22 cellular contexts compared by ENCODE assay signal in genomic region chr10:69483988-69484387, GRCh38. TPM values are rescaled to one million over a fixed set of nuclear protein-coding genes. Genes with fewer than 3 reads are reported as not detected.
DNase-seq lines count a peak whose midpoint lies in the region; ATAC-seq and TF ChIP-seq lines count a peak whose summit lies in the region.
"Had no signal": no experiment of that assay in that cellular context is flagged by ENCODE, and none has a peak within 500 bp of the region (broad histone marks: within the 10 kb centered on the region; RNA-seq: fewer than 3 reads in every experiment).

No MANE protein-coding gene starts in this region.

- in situ Hi-C loops in HAP-1 (cut with MboI; ENCODE audit: low sequenced_read_pairs), result no loop called here

- H3K4me3 ChIP-seq in muscle layer of duodenum (ENCODE audit: low read depth in 1 of 2, low read length in 2 of 2), result no peak overlapping the region
- no peak overlapping the region for H3K4me3 ChIP-seq in uterus
- no peak overlapping the region for H3K4me3 ChIP-seq in HAP-1
- H3K4me3 ChIP-seq in spleen, result no peak overlapping the region

- TF ChIP-seq POLR2A in uterus (IDR thresholded peaks at IDR 0.05) (no peak), spleen (IDR thresholded peaks at IDR 0.05) (no peak)

- no peak for TF ChIP-seq CTCF in activated CD8-positive, alpha-beta T cell treated with anti-CD3 and anti-CD28 coated beads for 36 hours (IDR thresholded peaks at IDR 0.05)
- no peak for TF ChIP-seq CTCF in uterus (IDR thresholded peaks at IDR 0.05)
- no peak for TF ChIP-seq CTCF in spleen (IDR thresholded peaks at IDR 0.05 in 8 of 11, conservative IDR thresholded peaks at IDR 0.05 in 3 of 11)

- no peak for DNase-seq in activated CD8-positive, alpha-beta T cell treated with anti-CD3 and anti-CD28 coated beads, Interleukin-2, amount 10 ng/mL, durations not matched to agents 7 days and 5 days
- DNase-seq in activated CD8-positive, alpha-beta T cell treated with anti-CD3 and anti-CD28 coated beads for 36 hours, result no peak
- DNase-seq in astrocyte of the hippocampus (ENCODE audit: low read depth, low spot score) (peak; percentile 41), uterus (no peak), HAP-1 (ENCODE audit: low spot score in 2 of 2) (no peak), spleen (no peak)
- DNase-seq: 8988T; activated CD4-positive, alpha-beta T cell treated with anti-CD3 and anti-CD28 coated beads for 36 hours; activated naive CD8-positive, alpha-beta T cell treated with anti-CD3 and anti-CD28 coated beads, Interleukin-2, amount 10 ng/mL, durations not matched to agents 7 days and 5 days; activated T-cell treated with anti-CD3 and anti-CD28 coated beads, Interleukin-2, amount 50 U/mL, for 1 hour; GDM1; head of caudate nucleus; islet precursor cell; KBM-7; NCI-H187; NCI-H748 treated with DMSO at 0.1 percent for 48 hours; occipital lobe; T-helper 1 cell had no signal

- H3K9me3 Mint-ChIP-seq in activated CD8-positive, alpha-beta T cell treated with anti-CD3 and anti-CD28 coated beads, Interleukin-2, amount 10 ng/mL, durations not matched to agents 7 days and 5 days (ENCODE audit: insufficient read depth), result peaks cover 7% of the 10 kb centered on the region
- H3K9me3 Mint-ChIP-seq in activated CD8-positive, alpha-beta T cell treated with anti-CD3 and anti-CD28 coated beads for 36 hours, result peaks cover 13% of the 10 kb centered on the region

- 68 to 76% (median 72%) methylated on average over 3 to 5 of the region's 5 CpGs for WGBS in spleen, 5 donors

- H3K36me3 ChIP-seq in muscle layer of duodenum (ENCODE audit: control insufficient read depth in 1 of 2, insufficient read depth in 2 of 2, low read length in 2 of 2) (peaks cover 3 to 6% of the 10 kb centered on the region in 2 donors), uterus (no peaks in the 10 kb centered on the region), HAP-1 (replicated peaks) (no peaks in the 10 kb centered on the region), spleen (peaks cover 0 to 33% (median 0%) of the 10 kb centered on the region in 6 donors)

- peak overlapping the region; percentile 16 for H3K27ac Mint-ChIP-seq in activated CD8-positive, alpha-beta T cell treated with anti-CD3 and anti-CD28 coated beads, Interleukin-2, amount 10 ng/mL, durations not matched to agents 7 days and 5 days
- no peak overlapping the region for H3K27ac Mint-ChIP-seq in activated CD8-positive, alpha-beta T cell treated with anti-CD3 and anti-CD28 coated beads for 36 hours
- H3K27ac Mint-ChIP-seq: activated CD4-positive, alpha-beta T cell treated with anti-CD3 and anti-CD28 coated beads for 36 hours; activated naive CD8-positive, alpha-beta T cell treated with anti-CD3 and anti-CD28 coated beads, Interleukin-2, amount 10 ng/mL, durations not matched to agents 7 days and 5 days; stimulated activated naive CD8-positive, alpha-beta T cell treated with anti-CD3 and anti-CD28 coated beads, Interleukin-15, Interleukin-2, amounts not matched to agents 100 ng/mL and 50 ng/mL, for 24 hours had no signal

- H3K9me3 ChIP-seq in muscle layer of duodenum (ENCODE audit: control insufficient read depth in 1 of 2, low read length in 2 of 2), result no peaks in the 10 kb centered on the region
- H3K9me3 ChIP-seq in uterus, result peaks cover 0 to 4% of the 10 kb centered on the region in 2 donors
- no peaks in the 10 kb centered on the region; the same call in 1 of the 2 replicates for H3K9me3 ChIP-seq in HAP-1
- peaks cover 0 to 18% (median 13%) of the 10 kb centered on the region in 8 donors for H3K9me3 ChIP-seq in spleen

- H3K4me1 ChIP-seq in muscle layer of duodenum (ENCODE audit: control insufficient read depth in 1 of 2, insufficient read depth in 2 of 2, low read length in 2 of 2), result peaks cover 16 to 63% of the 10 kb centered on the region in 2 donors
- peaks cover 4 to 22% of the 10 kb centered on the region in 2 donors for H3K4me1 ChIP-seq in uterus
- no peaks in the 10 kb centered on the region for H3K4me1 ChIP-seq in HAP-1
- H3K4me1 ChIP-seq in spleen, result peaks cover 12 to 61% (median 29%) of the 10 kb centered on the region in 6 donors

- ATAC-seq in activated CD8-positive, alpha-beta T cell treated with anti-CD3 and anti-CD28 coated beads, Interleukin-2, amount 10 ng/mL, durations not matched to agents 7 days and 5 days, result no peak
- no peak for ATAC-seq in activated CD8-positive, alpha-beta T cell treated with anti-CD3 and anti-CD28 coated beads for 36 hours
- ATAC-seq in GM21423 (IDR thresholded peaks at IDR 0.05; ENCODE audit: unreplicated experiment), result no peak
- ATAC-seq: activated CD4-positive, alpha-beta T cell treated with anti-CD3 and anti-CD28 coated beads for 36 hours had no signal

- H3K27me3 ChIP-seq in muscle layer of duodenum (ENCODE audit: low read depth, low read length), result no peaks in the 10 kb centered on the region
- no peaks in the 10 kb centered on the region for H3K27me3 ChIP-seq in uterus
- H3K27me3 ChIP-seq in HAP-1 (ENCODE audit: low read depth), result no peaks in the 10 kb centered on the region
- H3K27me3 ChIP-seq in spleen (replicated peaks in 1 of 7), result no peaks in the 10 kb centered on the region

- no peaks in the 10 kb centered on the region for H3K4me1 Mint-ChIP-seq in activated CD8-positive, alpha-beta T cell treated with anti-CD3 and anti-CD28 coated beads, Interleukin-2, amount 10 ng/mL, durations not matched to agents 7 days and 5 days (ENCODE audit: low read depth)
- H3K4me1 Mint-ChIP-seq in activated CD8-positive, alpha-beta T cell treated with anti-CD3 and anti-CD28 coated beads for 36 hours (ENCODE audit: low read depth), result no peaks in the 10 kb centered on the region
- H3K4me1 Mint-ChIP-seq: activated CD4-positive, alpha-beta T cell treated with anti-CD3 and anti-CD28 coated beads for 36 hours; activated naive CD8-positive, alpha-beta T cell treated with anti-CD3 and anti-CD28 coated beads, Interleukin-2, amount 10 ng/mL, durations not matched to agents 7 days and 5 days; central memory CD8-positive, alpha-beta T cell had no signal

- H3K27me3 Mint-ChIP-seq in activated CD8-positive, alpha-beta T cell treated with anti-CD3 and anti-CD28 coated beads, Interleukin-2, amount 10 ng/mL, durations not matched to agents 7 days and 5 days (ENCODE audit: low read depth), result peaks cover 3% of the 10 kb centered on the region
- no peaks in the 10 kb centered on the region for H3K27me3 Mint-ChIP-seq in activated CD8-positive, alpha-beta T cell treated with anti-CD3 and anti-CD28 coated beads for 36 hours
- H3K27me3 Mint-ChIP-seq: activated CD4-positive, alpha-beta T cell treated with anti-CD3 and anti-CD28 coated beads for 36 hours; stimulated activated naive CD8-positive, alpha-beta T cell treated with anti-CD3 and anti-CD28 coated beads, Interleukin-15, Interleukin-2, amounts not matched to agents 100 ng/mL and 50 ng/mL, for 24 hours had no signal

- H3K27ac ChIP-seq in muscle layer of duodenum (ENCODE audit: low read length) (peak overlapping the region; percentile 82), uterus (peak overlapping the region; percentile 70 to 92), spleen (no peak overlapping the region)

- intact Hi-C loops in activated CD8-positive, alpha-beta T cell treated with anti-CD3 and anti-CD28 coated beads for 36 hours (cut with micrococcal nuclease), result no loop called here
- intact Hi-C loops in uterus (cut with DNase I; ENCODE audit: low total_unique reads) (no loop called here), spleen (cut with DNase I; ENCODE audit: low total_unique reads) (no loop called here)

- H3K4me3 Mint-ChIP-seq in activated CD8-positive, alpha-beta T cell treated with anti-CD3 and anti-CD28 coated beads, Interleukin-2, amount 10 ng/mL, durations not matched to agents 7 days and 5 days, result no peak overlapping the region
- H3K4me3 Mint-ChIP-seq in activated CD8-positive, alpha-beta T cell treated with anti-CD3 and anti-CD28 coated beads for 36 hours, result no peak overlapping the region
- H3K4me3 Mint-ChIP-seq: activated CD4-positive, alpha-beta T cell treated with anti-CD3 and anti-CD28 coated beads for 36 hours; activated naive CD8-positive, alpha-beta T cell treated with anti-CD3 and anti-CD28 coated beads, Interleukin-2, amount 10 ng/mL, durations not matched to agents 7 days and 5 days; central memory CD8-positive, alpha-beta T cell; stimulated activated naive CD8-positive, alpha-beta T cell treated with anti-CD3 and anti-CD28 coated beads, Interleukin-15, Interleukin-2, amounts not matched to agents 100 ng/mL and 50 ng/mL, for 24 hours had no signal

- POLR2A ChIA-PET in activated CD8-positive, alpha-beta T cell treated with anti-CD3 and anti-CD28 coated beads, Interleukin-2, amount 10 ng/mL, durations not matched to agents 7 days and 5 days (lab: Charles Lee), result no interaction called here
- POLR2A ChIA-PET in activated CD8-positive, alpha-beta T cell treated with anti-CD3 and anti-CD28 coated beads for 36 hours (lab: Charles Lee), result interaction anchor here (1.1 kb wide), 1 partner anchor 425 kb away, joined by 3 read pairs; no protein-coding TSS in a partner anchor

- CTCF ChIA-PET in activated CD8-positive, alpha-beta T cell treated with anti-CD3 and anti-CD28 coated beads, Interleukin-2, amount 10 ng/mL, durations not matched to agents 7 days and 5 days (lab: Charles Lee), result interaction anchor here (1.8 to 2.2 kb wide), 2 partner anchors 19 to 34 kb away, joined by 5 to 7 read pairs; no protein-coding TSS in a partner anchor
- CTCF ChIA-PET in activated CD8-positive, alpha-beta T cell treated with anti-CD3 and anti-CD28 coated beads for 36 hours (lab: Charles Lee), result no interaction called here

- H3K36me3 Mint-ChIP-seq in activated CD8-positive, alpha-beta T cell treated with anti-CD3 and anti-CD28 coated beads, Interleukin-2, amount 10 ng/mL, durations not matched to agents 7 days and 5 days (ENCODE audit: low read depth), result peaks cover 5% of the 10 kb centered on the region
- peaks cover 2% of the 10 kb centered on the region for H3K36me3 Mint-ChIP-seq in activated CD8-positive, alpha-beta T cell treated with anti-CD3 and anti-CD28 coated beads for 36 hours (ENCODE audit: low read depth)

RNA-seq across cellular contexts. Expression of gene TSPAN15, which starts 32.7 kb away (rescaled TPM):
- total RNA-seq in activated CD8-positive, alpha-beta T cell treated with anti-CD3 and anti-CD28 coated beads, Interleukin-2, amount 10 ng/mL, durations not matched to agents 7 days and 5 days, result 1 to 10 TPM; 3.8 to 4.7 TPM
- 1 to 10 TPM in 1 of 2 experiments, under 1 TPM in 1; 0.58 to 1.2 TPM for total RNA-seq in activated CD8-positive, alpha-beta T cell treated with anti-CD3 and anti-CD28 coated beads for 36 hours
- total RNA-seq in uterus (10 to 100 TPM; 17.2 to 58.1 (median 24.4) TPM), spleen (10 to 100 TPM; 23.8 to 68.4 (median 50.0) TPM)
- 10 to 100 TPM; 13.5 to 28.2 (median 14.5) TPM for polyA plus RNA-seq in spleen

Comparison
In these comparisons a context has a peak if more than half of its experiments do, and no peak if none do; other contexts are left out.
1. H3K27ac ChIP-seq: peak in muscle layer of duodenum (single experiment) and uterus (2 of 2); none in spleen (0 of 8).